In the genomic region with DNA sequence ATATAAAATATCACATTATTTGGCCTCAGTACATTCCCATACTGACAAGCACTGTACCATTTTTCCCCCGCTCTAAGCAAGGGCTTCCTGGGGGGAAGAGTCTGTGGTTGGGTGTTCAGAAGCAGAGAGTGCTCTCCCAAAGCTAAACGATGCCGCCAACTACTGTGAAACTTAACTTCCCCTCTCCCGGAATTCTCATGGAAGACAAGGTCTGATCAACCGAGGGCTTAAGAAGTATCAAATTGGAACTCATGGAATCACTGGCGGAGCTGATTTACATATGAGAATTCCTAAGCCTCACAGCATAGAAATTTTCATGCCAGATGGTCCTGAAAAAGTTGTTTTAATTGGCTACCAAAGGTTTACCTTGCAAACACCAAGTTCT, we compare ENCODE assay signal across 8 cellular contexts. TPM values are rescaled to one million over a fixed set of nuclear protein-coding genes. Genes with fewer than 3 reads are reported as not detected.
A peak's percentile ranks its signal among the peaks of the same experiment; 100 is the strongest.
DNase-seq lines count a peak whose midpoint lies in the region; ATAC-seq, FAIRE-seq and TF ChIP-seq lines count a peak whose summit lies in the region.

No MANE protein-coding gene starts in this region.

- H3K36me3 ChIP-seq in A673 (ENCODE audit: insufficient read depth, low read length, poor library complexity, severe bottlenecking) (peaks cover under 1% of the 10 kb centered on the region), brain microvascular endothelial cell (replicated peaks) (no peaks in the 10 kb centered on the region), kidney (ENCODE audit: control insufficient read depth in 1 of 2, insufficient read depth in 2 of 2, low read length in 2 of 2) (no peaks in the 10 kb centered on the region)

- peak overlapping the region; percentile 26 to 97 for H3K9ac ChIP-seq in kidney (ENCODE audit: low read length in 2 of 2)

- H3K9me3 ChIP-seq in A673 (ENCODE audit: low read depth, low read length, poor library complexity, severe bottlenecking) (peaks cover 5% of the 10 kb centered on the region), kidney (ENCODE audit: control insufficient read depth in 1 of 2, low read length in 2 of 2) (no peaks in the 10 kb centered on the region)

- intact Hi-C loops in A673 (cut with micrococcal nuclease; ENCODE audit: unreplicated experiment) (no loop called here), kidney (cut with DNase I) (no loop called here)

- peak overlapping the region; percentile 96 for H3K27ac ChIP-seq in A673 (ENCODE audit: low read depth, low read length, poor library complexity, severe bottlenecking)
- H3K27ac ChIP-seq in brain microvascular endothelial cell = peak overlapping the region; percentile 82
- H3K27ac ChIP-seq in kidney (ENCODE audit: low read depth in 2 of 2, low read length in 2 of 2) = peak overlapping the region; percentile 68 to 95
- peak overlapping the region; percentile 82 for H3K27ac ChIP-seq in substantia nigra (ENCODE audit: low read depth, low read length, poor library complexity, severe bottlenecking)

- peak overlapping the region; percentile 87 for H3K4me3 ChIP-seq in A673 (ENCODE audit: low read depth, low read length, poor library complexity, severe bottlenecking)
- H3K4me3 ChIP-seq in LNCaP clone FGC (ENCODE audit: low read depth, low read length) = peak overlapping the region; percentile 94
- peak overlapping the region; percentile 89 for H3K4me3 ChIP-seq in brain microvascular endothelial cell (ENCODE audit: low read depth, low read length)
- peak overlapping the region; percentile 93 to 98 for H3K4me3 ChIP-seq in kidney (ENCODE audit: low read length in 2 of 2)

- TF ChIP-seq POLR2A in GM12892 (IDR thresholded peaks at IDR 0.05; ENCODE audit: low read depth, low read length) = no peak

- CTCF ChIA-PET in A673 (lab: Charles Lee) = no interaction called here

- TSS peak; percentile 88 for BruUV-seq in A673 (replicated peaks; lab: Mats Ljungman, UMichigan)

- in situ Hi-C loops in brain microvascular endothelial cell (cut with HindIII; ENCODE audit: low pct_ligation_motif_present, low sequenced_read_pairs) = no loop called here

- DNase-seq in A673 (ENCODE audit: low spot score) = no peak
- peak; percentile 16 for DNase-seq in GM12892 (ENCODE audit: insufficient read length)
- no peak for DNase-seq in LNCaP clone FGC (ENCODE audit: low read depth)
- DNase-seq in brain microvascular endothelial cell = no peak
- no peak for DNase-seq in kidney
- DNase-seq in substantia nigra (lab: John Stamatoyannopoulos, UW) = peak in 7 of 49 donors; percentile 9 to 71 (median 39)
- DNase-seq in kidney tubule cell (ENCODE audit: low spot score) = no peak

- H3K4me1 ChIP-seq in A673 (ENCODE audit: insufficient read depth, low read length, poor library complexity, severe bottlenecking) (peaks cover 33% of the 10 kb centered on the region), kidney (ENCODE audit: control insufficient read depth in 1 of 2, insufficient read depth in 1 of 2, low read depth in 1 of 2, low read length in 2 of 2) (peaks cover 5 to 7% of the 10 kb centered on the region in 2 donors)

- FAIRE-seq in GM12892 (lab: Jason Lieb, UNC) (no peak), kidney (lab: Jason Lieb, UNC) (no peak)

- TF ChIP-seq CTCF in A673 (conservative IDR thresholded peaks at IDR 0.05; ENCODE audit: low read depth, low read length) = no peak
- no peak for TF ChIP-seq CTCF in LNCaP clone FGC (IDR thresholded peaks at IDR 0.05; ENCODE audit: control insufficient read depth, extremely low read depth, insufficient read depth)
- TF ChIP-seq CTCF in brain microvascular endothelial cell (IDR thresholded peaks at IDR 0.05; ENCODE audit: low read depth, low read length, missing control alignments) = no peak
- no peak for TF ChIP-seq CTCF in kidney (IDR thresholded peaks at IDR 0.05; ENCODE audit: borderline replicate concordance, extremely low read depth, insufficient read depth)

- H3K27me3 ChIP-seq in A673 (replicated peaks; ENCODE audit: insufficient read depth, low read depth, low read length, poor library complexity) (no peaks in the 10 kb centered on the region), brain microvascular endothelial cell (replicated peaks) (no peaks in the 10 kb centered on the region)

- POLR2A ChIA-PET in A673 (lab: Charles Lee; ENCODE audit: low non-redundant PET) = interaction anchor here (0.7 kb wide), 1 partner anchor 769 kb away, joined by 3 read pairs; no protein-coding TSS in a partner anchor

- ATAC-seq in HG03039 (IDR thresholded peaks at IDR 0.05; ENCODE audit: unreplicated experiment) = no peak

RNA-seq across cellular contexts. Expression of a gene that starts 0.4 kb away (rescaled TPM):
- total RNA-seq in A673 (2021) = 113 and 116 TPM in 2 replicates
- polyA plus RNA-seq in GM12892 (2012; ENCODE audit: missing spikeins) = 88.5 TPM
- 80.8 TPM for total RNA-seq in kidney
- 110 TPM for polyA plus RNA-seq in kidney (ENCODE audit: insufficient read depth, low read depth, low replicate concordance)

RNA-seq across cellular contexts. Expression of a gene that starts 54.4 kb away (rescaled TPM):
- not detected in 2 replicates for total RNA-seq in A673 (2021)
- not detected for polyA plus RNA-seq in GM12892 (2012; ENCODE audit: missing spikeins)
- not detected for total RNA-seq in kidney
- not detected for polyA plus RNA-seq in kidney (ENCODE audit: insufficient read depth, low read depth, low replicate concordance)
